In genomic region chr1:234988160-234988528, GRCh38 we compare ENCODE assay signal across 9 cellular contexts.
DNase-seq lines count a peak whose midpoint lies in the region; ATAC-seq and TF ChIP-seq lines count a peak whose summit lies in the region.
"Had no signal": no experiment of that assay in that cellular context is flagged by ENCODE, and none has a peak within 500 bp of the region (broad histone marks: within the 10 kb centered on the region; RNA-seq: fewer than 3 reads in every experiment).

No MANE protein-coding gene starts in this region.

- TF ChIP-seq CTCF in PC-3 (conservative IDR thresholded peaks at IDR 0.05; ENCODE audit: low read depth, low read length) (no peak), liver (IDR thresholded peaks at IDR 0.05; ENCODE audit: low read depth, low read length, missing input control) (no peak), A673 (conservative IDR thresholded peaks at IDR 0.05; ENCODE audit: low read depth, low read length) (no peak)

- H3K27ac ChIP-seq in PC-3 (ENCODE audit: low read length) (peak overlapping the region; percentile 81), liver (ENCODE audit: low read depth in 1 of 2, low read length in 2 of 2) (peak overlapping the region; percentile 91 to 95), subcutaneous abdominal adipose tissue (ENCODE audit: low read depth, low read length) (peak overlapping the region; percentile 69), A673 (ENCODE audit: low read depth, low read length, poor library complexity, severe bottlenecking) (no peak overlapping the region)

- POLR2A ChIA-PET in PC-3 (lab: Charles Lee; ENCODE audit: unreplicated experiment) (no interaction called here), A673 (lab: Charles Lee; ENCODE audit: low non-redundant PET) (no interaction called here)

- H3K9me2 ChIP-seq in PC-3 (replicated peaks; ENCODE audit: low read length) = no peaks in the 10 kb centered on the region

- DNase-seq in PC-3 (no peak), adipocyte (ENCODE audit: low read depth) (no peak), NCI-H510A (lab: John Stamatoyannopoulos, UW) (no peak), A673 (ENCODE audit: low spot score) (no peak)
- DNase-seq: activated naive CD4-positive, alpha-beta T cell treated with anti-CD3 and anti-CD28 coated beads, Interleukin-2, amount 50 U/mL, for 16 hours; NCI-H1436 treated with DMSO at 0.1 percent for 48 hours had no signal

- no peaks in the 10 kb centered on the region for H3K79me2 ChIP-seq in PC-3 (ENCODE audit: low read length)

- H4K20me1 ChIP-seq in PC-3 (ENCODE audit: low read length) = no peaks in the 10 kb centered on the region

- ATAC-seq in PC-3 (no peak), GM19035 (IDR thresholded peaks at IDR 0.05; ENCODE audit: unreplicated experiment) (no peak)

- WGBS in liver = 54% methylated on average over 2 of the region's 2 CpGs

- no peak overlapping the region for H3K4me3 ChIP-seq in PC-3 (ENCODE audit: low read length)
- no peak overlapping the region for H3K4me3 ChIP-seq in adipocyte (ENCODE audit: low read length)
- H3K4me3 ChIP-seq in liver (ENCODE audit: low read depth in 1 of 3, low read length in 3 of 3) = no peak overlapping the region
- H3K4me3 ChIP-seq in subcutaneous abdominal adipose tissue (ENCODE audit: low read depth in 1 of 5, low read length in 5 of 5) = no peak overlapping the region
- no peak overlapping the region for H3K4me3 ChIP-seq in A673 (ENCODE audit: low read depth, low read length, poor library complexity, severe bottlenecking)

- peaks cover 31% of the 10 kb centered on the region for H3K4me1 ChIP-seq in PC-3 (ENCODE audit: insufficient read depth, low read length)
- H3K4me1 ChIP-seq in adipocyte (ENCODE audit: control insufficient read depth, insufficient read depth, low read length) = peaks cover 48% of the 10 kb centered on the region
- H3K4me1 ChIP-seq in liver (ENCODE audit: control insufficient read depth in 4 of 4, insufficient read depth in 4 of 4, low read length in 3 of 4) = peaks cover 8 to 19% (median 13%) of the 10 kb centered on the region in 4 donors
- peaks cover 8 to 43% (median 36%) of the 10 kb centered on the region in 5 donors for H3K4me1 ChIP-seq in subcutaneous abdominal adipose tissue (ENCODE audit: control insufficient read depth in 5 of 5, insufficient read depth in 5 of 5, low read length in 5 of 5)
- peaks cover 9% of the 10 kb centered on the region for H3K4me1 ChIP-seq in A673 (ENCODE audit: insufficient read depth, low read length, poor library complexity, severe bottlenecking)

- H3K36me3 ChIP-seq in PC-3 (ENCODE audit: low read depth, low read length) (no peaks in the 10 kb centered on the region), adipocyte (ENCODE audit: control insufficient read depth, insufficient read depth, low read length, severe bottlenecking) (no peaks in the 10 kb centered on the region), liver (ENCODE audit: control insufficient read depth in 4 of 4, insufficient read depth in 3 of 4, low read depth in 1 of 4, low read length in 3 of 4) (no peaks in the 10 kb centered on the region), subcutaneous abdominal adipose tissue (ENCODE audit: control insufficient read depth in 5 of 5, insufficient read depth in 5 of 5, low read length in 5 of 5) (no peaks in the 10 kb centered on the region), A673 (ENCODE audit: insufficient read depth, low read length, poor library complexity, severe bottlenecking) (no peaks in the 10 kb centered on the region)

- BruUV-seq in PC-3 (replicated peaks; lab: Mats Ljungman, UMichigan) (no TSS peak), A673 (replicated peaks; lab: Mats Ljungman, UMichigan) (no TSS peak)

- H3K9me3 ChIP-seq in PC-3 (ENCODE audit: low read length) = no peaks in the 10 kb centered on the region
- no peaks in the 10 kb centered on the region for H3K9me3 ChIP-seq in adipocyte (ENCODE audit: control insufficient read depth, low read length)
- no peaks in the 10 kb centered on the region for H3K9me3 ChIP-seq in liver (ENCODE audit: control insufficient read depth in 4 of 4, low read length in 3 of 4)
- no peaks in the 10 kb centered on the region for H3K9me3 ChIP-seq in subcutaneous abdominal adipose tissue (ENCODE audit: control insufficient read depth in 5 of 5, low read length in 5 of 5)
- no peaks in the 10 kb centered on the region for H3K9me3 ChIP-seq in A673 (ENCODE audit: low read depth, low read length, poor library complexity, severe bottlenecking)

- H3K9ac ChIP-seq in PC-3 (ENCODE audit: low read length) (peak overlapping the region; percentile 51), adipocyte (ENCODE audit: low read length) (peak overlapping the region; percentile 82), liver (ENCODE audit: low read depth in 1 of 2, low read length in 2 of 2) (peak overlapping the region; percentile 58 to 94), subcutaneous abdominal adipose tissue (ENCODE audit: low read length in 5 of 5) (peak overlapping the region in 2 of 5 donors; percentile 34 to 43)

- no peaks in the 10 kb centered on the region for H3F3A ChIP-seq in PC-3 (ENCODE audit: low read length, unreplicated experiment)

- peak overlapping the region; percentile 32; the same call in 1 of the 2 replicates for H3K4me2 ChIP-seq in PC-3 (ENCODE audit: low read length)

- TF ChIP-seq RAD21 in liver (IDR thresholded peaks at IDR 0.05) = no peak

- no peak overlapping the region; the same call in 1 of the 2 replicates for H2AFZ ChIP-seq in PC-3 (ENCODE audit: low read length)

- intact Hi-C loops in PC-3 (cut with micrococcal nuclease) (no loop called here), A673 (cut with micrococcal nuclease; ENCODE audit: unreplicated experiment) (no loop called here)

- H3K27me3 ChIP-seq in PC-3 (ENCODE audit: low read length) (no peaks in the 10 kb centered on the region), adipocyte (replicated peaks; ENCODE audit: control insufficient read depth, insufficient read depth, low read length) (no peaks in the 10 kb centered on the region), liver (ENCODE audit: control insufficient read depth in 4 of 4, insufficient read depth in 4 of 4, low read length in 3 of 4) (no peaks in the 10 kb centered on the region), subcutaneous abdominal adipose tissue (ENCODE audit: control insufficient read depth in 5 of 5, insufficient read depth in 4 of 5, low read length in 5 of 5) (no peaks in the 10 kb centered on the region), A673 (replicated peaks; ENCODE audit: insufficient read depth, low read depth, low read length, poor library complexity) (no peaks in the 10 kb centered on the region)

- CTCF ChIA-PET in PC-3 (lab: Charles Lee) (no interaction called here), A673 (lab: Charles Lee) (no interaction called here)

TF ChIP-seq in liver, 16 proteins besides CTCF, POLR2A, EP300 and RAD21:
- no peak for TF ChIP-seq GABPA (IDR thresholded peaks at IDR 0.05 in 1 of 2, conservative IDR thresholded peaks at IDR 0.05 in 1 of 2)
- no peak for TF ChIP-seq REST (IDR thresholded peaks at IDR 0.05)
- TF ChIP-seq HNF4A (conservative IDR thresholded peaks at IDR 0.05) = no peak
- no peak for TF ChIP-seq FOXA1 (IDR thresholded peaks at IDR 0.05)
- no peak for TF ChIP-seq SP1 (IDR thresholded peaks at IDR 0.05)
- no peak for TF ChIP-seq JUND (IDR thresholded peaks at IDR 0.05)
- TF ChIP-seq HNF4G (IDR thresholded peaks at IDR 0.05) = no peak
- TF ChIP-seq RXRA (IDR thresholded peaks at IDR 0.05) = no peak
- TF ChIP-seq NR2F2 (IDR thresholded peaks at IDR 0.05) = no peak
- TF ChIP-seq MAX (IDR thresholded peaks at IDR 0.05) = no peak
